32 cellular contexts compared by ENCODE assay signal in genomic region chr1:227916655-227917054, GRCh38. TPM values are rescaled to one million over a fixed set of nuclear protein-coding genes. Genes with fewer than 3 reads are reported as not detected.
"Had no signal": no experiment of that assay in that cellular context is flagged by ENCODE, and none has a peak within 500 bp of the region (broad histone marks: within the 10 kb centered on the region; RNA-seq: fewer than 3 reads in every experiment).

No MANE protein-coding gene starts in this region.

- H3K27me3 ChIP-seq: adrenal gland, body of pancreas, cardiac muscle cell, heart left ventricle, testis, transverse colon, uterus had no signal

- H3K27ac ChIP-seq: adrenal gland, body of pancreas, cardiac muscle cell, coronary artery, heart left ventricle, parathyroid adenoma, psoas muscle, testis, transverse colon, uterus had no signal

- H3K36me3 ChIP-seq: adrenal gland, cardiac muscle cell, transverse colon, uterus had no signal

- H3K27me3 Mint-ChIP-seq: activated CD4-positive, alpha-beta memory T cell treated with anti-CD3 and anti-CD28 coated beads for 36 hours; activated naive CD8-positive, alpha-beta T cell treated with anti-CD3 and anti-CD28 coated beads for 36 hours had no signal

- H2AFZ ChIP-seq: parathyroid adenoma had no signal

- DNase-seq: activated CD4-positive, alpha-beta memory T cell treated with anti-CD3 and anti-CD28 coated beads for 36 hours; activated CD4-positive, alpha-beta T cell treated with anti-CD3 and anti-CD28 coated beads, Interleukin-2, amount 10 ng/mL, durations not matched to agents 24 days and 14 days; activated CD4-positive, CD25-positive, alpha-beta regulatory T cell treated with anti-CD3 and anti-CD28 coated beads, Interleukin-2, amount 50 U/mL, for 72 hours; activated CD8-positive, alpha-beta memory T cell treated with anti-CD3 and anti-CD28 coated beads, Interleukin-2, amount 50 U/mL, for 4 hours; activated effector memory CD4-positive, alpha-beta T cell treated with anti-CD3 and anti-CD28 coated beads, Interleukin-2, amount 50 U/mL, for 16 hours; activated naive CD4-positive, alpha-beta T cell treated with anti-CD3 and anti-CD28 coated beads for 36 hours; activated naive CD8-positive, alpha-beta T cell treated with anti-CD3 and anti-CD28 coated beads for 36 hours; activated T-cell treated with anti-CD3 and anti-CD28 coated beads, Interleukin-2, amount 50 U/mL, for 1 hour; adrenal gland; aorta; body of pancreas; cerebellar nuclear complex; effector memory CD8-positive, alpha-beta T cell; foreskin fibroblast; kidney glomerular epithelial cell; mesendoderm; natural killer cell; stimulated activated naive CD4-positive, alpha-beta T cell; T-helper 17 cell; T1000; testis; transverse colon; uterus had no signal

- H3K4me3 Mint-ChIP-seq: activated CD4-positive, alpha-beta memory T cell treated with anti-CD3 and anti-CD28 coated beads for 36 hours; activated CD4-positive, alpha-beta T cell treated with anti-CD3 and anti-CD28 coated beads, Interleukin-2, amount 10 ng/mL, durations not matched to agents 24 days and 14 days; activated naive CD4-positive, alpha-beta T cell treated with anti-CD3 and anti-CD28 coated beads for 36 hours; activated naive CD8-positive, alpha-beta T cell treated with anti-CD3 and anti-CD28 coated beads for 36 hours; activated T-helper 1 cell treated with anti-CD3 and anti-CD28 coated beads, Interleukin-12 subunit alpha, Interleukin-12 subunit beta, Interleukin-2, Interleukin-4 antibody, amounts not matched to agents 30 ng/mL and 10 ng/mL and 1 ng/mL, durations not matched to agents 14 hours and 24 hours and 36 hours; effector memory CD8-positive, alpha-beta T cell; natural killer cell; T-helper 17 cell had no signal

- H3K9ac ChIP-seq: parathyroid adenoma had no signal

- H3K27ac Mint-ChIP-seq: activated CD4-positive, alpha-beta memory T cell treated with anti-CD3 and anti-CD28 coated beads for 36 hours; activated CD4-positive, alpha-beta T cell treated with anti-CD3 and anti-CD28 coated beads, Interleukin-2, amount 10 ng/mL, durations not matched to agents 24 days and 14 days; activated naive CD4-positive, alpha-beta T cell treated with anti-CD3 and anti-CD28 coated beads for 36 hours; activated naive CD8-positive, alpha-beta T cell treated with anti-CD3 and anti-CD28 coated beads for 36 hours; activated T-helper 1 cell treated with anti-CD3 and anti-CD28 coated beads, Interleukin-12 subunit alpha, Interleukin-12 subunit beta, Interleukin-2, Interleukin-4 antibody, amounts not matched to agents 30 ng/mL and 10 ng/mL and 1 ng/mL, durations not matched to agents 14 hours and 24 hours and 36 hours; natural killer cell; T-helper 17 cell had no signal

- H3K4me3 ChIP-seq: adrenal gland, body of pancreas, cardiac muscle cell, coronary artery, heart left ventricle, lung, psoas muscle, testis, transverse colon, uterus had no signal

- H3K36me3 Mint-ChIP-seq: activated CD4-positive, alpha-beta memory T cell treated with anti-CD3 and anti-CD28 coated beads for 36 hours; activated naive CD8-positive, alpha-beta T cell treated with anti-CD3 and anti-CD28 coated beads for 36 hours; natural killer cell had no signal

- ATAC-seq: body of pancreas; effector memory CD8-positive, alpha-beta T cell; heart left ventricle; left lobe of liver; natural killer cell; T-helper 17 cell had no signal

- H3K4me1 ChIP-seq: adrenal gland, body of pancreas, parathyroid adenoma, psoas muscle, transverse colon, uterus had no signal

- H3K9me3 Mint-ChIP-seq: activated CD4-positive, alpha-beta memory T cell treated with anti-CD3 and anti-CD28 coated beads for 36 hours; activated CD4-positive, alpha-beta T cell treated with anti-CD3 and anti-CD28 coated beads, Interleukin-2, amount 10 ng/mL, durations not matched to agents 24 days and 14 days; activated naive CD4-positive, alpha-beta T cell treated with anti-CD3 and anti-CD28 coated beads for 36 hours; activated naive CD8-positive, alpha-beta T cell treated with anti-CD3 and anti-CD28 coated beads for 36 hours; activated T-helper 1 cell treated with anti-CD3 and anti-CD28 coated beads, Interleukin-12 subunit alpha, Interleukin-12 subunit beta, Interleukin-2, Interleukin-4 antibody, amounts not matched to agents 30 ng/mL and 10 ng/mL and 1 ng/mL, durations not matched to agents 14 hours and 24 hours and 36 hours; effector memory CD8-positive, alpha-beta T cell; natural killer cell had no signal

- H3K4me1 Mint-ChIP-seq: activated CD4-positive, alpha-beta T cell treated with anti-CD3 and anti-CD28 coated beads, Interleukin-2, amount 10 ng/mL, durations not matched to agents 24 days and 14 days; activated naive CD8-positive, alpha-beta T cell treated with anti-CD3 and anti-CD28 coated beads for 36 hours; natural killer cell had no signal

- H3K9me3 ChIP-seq: adrenal gland, body of pancreas, heart left ventricle, psoas muscle, testis, transverse colon, uterus had no signal

RNA-seq across cellular contexts. Expression of gene WNT9A, which starts 31.1 kb away (rescaled TPM):
- total RNA-seq: activated CD4-positive, alpha-beta T cell treated with anti-CD3 and anti-CD28 coated beads, Interleukin-2, amount 10 ng/mL, durations not matched to agents 24 days and 14 days; activated CD8-positive, alpha-beta memory T cell treated with anti-CD3 and anti-CD28 coated beads for 36 hours; activated naive CD4-positive, alpha-beta T cell treated with anti-CD3 and anti-CD28 coated beads for 36 hours; activated naive CD8-positive, alpha-beta T cell treated with anti-CD3 and anti-CD28 coated beads for 36 hours; activated T-helper 1 cell treated with anti-CD3 and anti-CD28 coated beads, Interleukin-12 subunit alpha, Interleukin-12 subunit beta, Interleukin-2, Interleukin-4 antibody, amounts not matched to agents 30 ng/mL and 10 ng/mL and 1 ng/mL, durations not matched to agents 14 hours and 24 hours and 36 hours; natural killer cell had no signal
- polyA plus RNA-seq: cardiac muscle cell had no signal
